Comparison of ENCODE assay signal across 23 cellular contexts in the genomic region with DNA sequence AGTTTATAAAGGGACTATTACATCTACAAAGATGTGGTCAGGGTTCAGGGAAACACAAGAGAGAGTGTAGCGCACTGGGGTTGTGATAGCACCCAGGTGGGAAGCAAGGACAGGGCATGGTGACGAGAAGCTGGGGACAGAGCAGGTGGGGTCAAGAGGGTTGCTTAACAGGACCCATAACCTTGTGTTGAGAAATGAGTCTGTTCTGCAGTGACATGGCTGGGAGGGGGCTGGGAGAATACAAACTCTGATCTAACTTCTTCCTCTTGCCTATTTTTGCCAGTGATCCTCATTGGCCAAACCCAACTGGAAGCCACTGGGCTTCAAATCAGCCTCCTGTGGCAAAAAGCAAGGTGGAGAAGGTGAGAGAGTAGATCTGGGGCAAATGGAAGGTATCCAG.
DNase-seq lines count a peak whose midpoint lies in the region; ATAC-seq and TF ChIP-seq lines count a peak whose summit lies in the region.
"Had no signal": no experiment of that assay in that cellular context is flagged by ENCODE, and none has a peak within 500 bp of the region (broad histone marks: within the 10 kb centered on the region; RNA-seq: fewer than 3 reads in every experiment).

No MANE protein-coding gene starts in this region.

- no peak overlapping the region for H3K4ac ChIP-seq in neuronal stem cell (ENCODE audit: low read length)

- in situ Hi-C loops in GM13977 (cut with MboI; ENCODE audit: low pct_unique_long_range_greater_than_20kb, low sequenced_read_pairs, unreplicated experiment): no loop called here

- H3K14ac ChIP-seq in neuronal stem cell (ENCODE audit: low read length): no peak overlapping the region

- no CpG with 5 or more reads among the region's 2 CpGs for WGBS in neuronal stem cell (ENCODE audit: extremely low coverage in 2 of 2, insufficient read length in 2 of 2, insufficient replicate concordance in 1 of 2), 2 donors

- H2BK15ac ChIP-seq in neuronal stem cell (ENCODE audit: low read length): no peak overlapping the region

- no peak overlapping the region for H4K91ac ChIP-seq in neuronal stem cell (ENCODE audit: low read depth, low read length, poor library complexity)

- H2AFZ ChIP-seq in neuronal stem cell (ENCODE audit: low read length): no peak overlapping the region

- DNase-seq in NOMO-1 treated with DMSO at 0.1 percent for 48 hours (lab: John Stamatoyannopoulos, UW; ENCODE audit: unreplicated experiment): peak; percentile 14
- DNase-seq in NOMO-1 treated with dmso at 0.1 percent for 144 hours (lab: John Stamatoyannopoulos, UW; ENCODE audit: unreplicated experiment): no peak
- peak; percentile 42 for DNase-seq in NB4 (ENCODE audit: low read depth)
- peak; percentile 42 for DNase-seq in globus pallidus (ENCODE audit: low spot score)
- no peak for DNase-seq in SJCRH30
- no peak for DNase-seq in GM13977 (ENCODE audit: low spot score)
- no peak for DNase-seq in neuronal stem cell (ENCODE audit: low spot score)
- DNase-seq: CD8-positive, alpha-beta memory T cell; DND-41; GOT3; MG63; NCI-H1436; NCI-H2029; NCI-H446 treated with DMSO at 0.1 percent for 48 hours; NCI-H774; Peyer's patch; T-helper 1 cell had no signal

- no peak for TF ChIP-seq POLR2A in NB4 (IDR thresholded peaks at IDR 0.05; ENCODE audit: extremely low read depth, insufficient read length)

- no peak overlapping the region for H3K4me2 ChIP-seq in neuronal stem cell (ENCODE audit: insufficient read depth, low read length, poor library complexity, severe bottlenecking)
- H3K4me2 ChIP-seq: KMS-11 had no signal

- no peak overlapping the region for H3K18ac ChIP-seq in neuronal stem cell (ENCODE audit: low read length)

- H3K79me1 ChIP-seq in neuronal stem cell (ENCODE audit: low read depth, low read length): peaks cover 2% of the 10 kb centered on the region

- no peak overlapping the region for H3K9ac ChIP-seq in neuronal stem cell (ENCODE audit: low read depth, low read length, poor library complexity)
- H3K9ac ChIP-seq: KMS-11 had no signal

- no peaks in the 10 kb centered on the region for H3K9me3 ChIP-seq in SJCRH30 (replicated peaks)
- H3K9me3 ChIP-seq in neuronal stem cell (replicated peaks in 1 of 2; ENCODE audit: control insufficient read depth in 2 of 2, insufficient read depth in 1 of 2, low read depth in 1 of 2, low read length in 2 of 2): no peaks in the 10 kb centered on the region
- H3K9me3 ChIP-seq: BE2C, MG63, Peyer's patch had no signal

- no peak overlapping the region for H2BK12ac ChIP-seq in neuronal stem cell (ENCODE audit: low read length)

- H3K23ac ChIP-seq in neuronal stem cell (ENCODE audit: low read depth, low read length, poor library complexity): no peak overlapping the region

- H3K4me1 ChIP-seq in SJCRH30 (no peaks in the 10 kb centered on the region), neuronal stem cell (ENCODE audit: control insufficient read depth in 2 of 2, insufficient read depth in 1 of 2, low read depth in 1 of 2, low read length in 2 of 2) (peaks cover 0 to 14% of the 10 kb centered on the region in 2 donors)
- H3K4me1 ChIP-seq: Peyer's patch had no signal

- H3K27ac ChIP-seq in SJCRH30: no peak overlapping the region
- H3K27ac ChIP-seq in neuronal stem cell (replicated peaks; ENCODE audit: low read length): no peak overlapping the region
- H3K27ac ChIP-seq: 22Rv1, KMS-11, Peyer's patch, SK-N-MC had no signal

- no peak for ATAC-seq in GM18873 (IDR thresholded peaks at IDR 0.05; ENCODE audit: low FRiP score, unreplicated experiment)
- ATAC-seq: Right ventricle myocardium inferior had no signal

- H2AK5ac ChIP-seq in neuronal stem cell (ENCODE audit: low read depth, low read length): no peak overlapping the region

- H3K4me3 ChIP-seq in NB4 (ENCODE audit: low read depth, low read length): no peak overlapping the region
- H3K4me3 ChIP-seq in SJCRH30: no peak overlapping the region
- no peak overlapping the region for H3K4me3 ChIP-seq in neuronal stem cell (ENCODE audit: low read length in 2 of 2)
- H3K4me3 ChIP-seq: MG63, Peyer's patch, SK-N-MC had no signal

- no peak overlapping the region for H4K8ac ChIP-seq in neuronal stem cell (ENCODE audit: low read depth, low read length)

- H2BK120ac ChIP-seq in neuronal stem cell (ENCODE audit: low read depth, low read length): no peak overlapping the region

- TF ChIP-seq CTCF in NB4 (IDR thresholded peaks at IDR 0.05; ENCODE audit: low read depth, low read length): no peak
- TF ChIP-seq CTCF in GM13977 (IDR thresholded peaks at IDR 0.05; ENCODE audit: extremely low read depth, insufficient read depth, missing control alignments): no peak

- H3K36me3 ChIP-seq in SJCRH30 (no peaks in the 10 kb centered on the region), neuronal stem cell (replicated peaks in 1 of 2; ENCODE audit: control insufficient read depth in 2 of 2, insufficient read depth in 2 of 2, low read length in 2 of 2) (no peaks in the 10 kb centered on the region)
- H3K36me3 ChIP-seq: BE2C, MG63, Peyer's patch had no signal

- H3K27me3 ChIP-seq in SJCRH30 (no peaks in the 10 kb centered on the region), neuronal stem cell (ENCODE audit: control insufficient read depth in 3 of 3, insufficient read depth in 3 of 3, low read depth in 1 of 3, low read length in 3 of 3) (no peaks in the 10 kb centered on the region)
- H3K27me3 ChIP-seq: BE2C, MG63, Peyer's patch had no signal

- no peak overlapping the region for H2BK5ac ChIP-seq in neuronal stem cell (ENCODE audit: low read length)

Comparison
In these comparisons a context has a peak if more than half of its experiments do, and no peak if none do; other contexts are left out.
1. DNase-seq: peak in NOMO-1 treated with DMSO at 0.1 percent for 48 hours (single experiment), NB4 (single experiment) and globus pallidus (single experiment); none in NOMO-1 treated with dmso at 0.1 percent for 144 hours (single experiment), SJCRH30 (0 of 2), GM13977 (single experiment) and neuronal stem cell (single experiment).